8 cellular contexts compared by ENCODE assay signal in the genomic region with DNA sequence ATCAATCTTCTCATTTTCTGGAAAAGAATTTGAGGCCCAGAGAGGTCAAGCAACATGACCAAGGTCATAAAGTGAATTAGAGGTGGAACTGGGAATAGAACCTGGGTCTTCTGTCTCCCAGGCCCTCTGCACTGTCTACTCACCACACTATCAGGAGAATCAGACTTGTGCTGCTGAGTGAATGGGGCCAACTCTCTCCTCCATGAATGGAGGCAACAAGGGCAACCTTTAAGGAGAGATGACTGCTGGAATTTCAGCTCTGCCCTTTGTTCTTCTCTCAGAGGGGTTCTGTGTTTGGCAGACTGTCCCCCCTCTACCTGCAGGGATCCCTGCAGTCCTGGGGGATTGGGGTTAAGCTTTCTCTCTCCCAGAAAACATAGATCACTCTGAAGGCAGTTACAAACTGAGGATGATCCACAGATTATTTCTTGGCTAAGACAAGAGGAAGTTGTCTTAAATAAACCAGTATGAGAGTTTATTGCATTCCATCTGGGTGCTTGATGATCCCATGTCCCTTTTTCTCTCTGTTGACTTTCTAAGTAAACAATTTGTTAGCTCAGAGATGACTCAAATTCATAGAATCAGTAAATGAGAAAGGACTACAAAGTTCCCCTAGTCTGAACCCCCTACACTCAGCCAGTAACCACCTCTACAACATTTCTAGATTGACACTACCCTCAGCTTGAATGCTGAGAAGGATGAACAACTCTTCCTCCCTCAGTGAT.
DNase-seq lines count a peak whose midpoint lies in the region; ATAC-seq, FAIRE-seq and TF ChIP-seq lines count a peak whose summit lies in the region.

No MANE protein-coding gene starts in this region.

- H3K4me3 ChIP-seq in A549 (0 out of 3 replicates have a peak overlapping the region, but pooled peaks have one; percentile 1), iPS-18a (ENCODE audit: low read length) (peak overlapping the region; percentile 10)

- TF ChIP-seq POLR2A in A549 (IDR thresholded peaks at IDR 0.05; ENCODE audit: low read length), result no peak

- DNase-seq in A549 (ENCODE audit: low read depth in 1 of 2, low spot score in 1 of 2) (peak; percentile 43 to 97), HFFc6 (peak; percentile 88), GM20000 (ENCODE audit: low spot score) (no peak), HTR-8/SVneo (ENCODE audit: insufficient read length, low spot score) (no peak), NCI-H748 (lab: John Stamatoyannopoulos, UW; ENCODE audit: unreplicated experiment) (no peak)
- no peak for DNase-seq in activated CD8-positive, alpha-beta T cell treated with anti-CD3 and anti-CD28 coated beads, Interleukin-2, amount 10 ng/mL, durations not matched to agents 7 days and 5 days
- DNase-seq in stimulated activated naive CD8-positive, alpha-beta T cell treated with anti-CD3 and anti-CD28 coated beads, Interleukin-15, Interleukin-2, amounts not matched to agents 100 U/mL and 50 U/mL, for 24 hours, result no peak

- ATAC-seq in A549, result peak; percentile 57 to 80
- peak; percentile 12 for ATAC-seq in activated CD8-positive, alpha-beta T cell treated with anti-CD3 and anti-CD28 coated beads, Interleukin-2, amount 10 ng/mL, durations not matched to agents 7 days and 5 days
- ATAC-seq in stimulated activated naive CD8-positive, alpha-beta T cell treated with anti-CD3 and anti-CD28 coated beads, Interleukin-15, Interleukin-2, amounts not matched to agents 100 U/mL and 50 U/mL, for 24 hours, result peak; percentile 48

- peak; percentile 95 for FAIRE-seq in A549 (lab: Jason Lieb, UNC)
- no peak for FAIRE-seq in HTR-8/SVneo (lab: Jason Lieb, UNC)

- H3K4me1 Mint-ChIP-seq in HFFc6 (ENCODE audit: low read depth), result peaks cover 42% of the 10 kb centered on the region
- peaks cover 25% of the 10 kb centered on the region for H3K4me1 Mint-ChIP-seq in activated CD8-positive, alpha-beta T cell treated with anti-CD3 and anti-CD28 coated beads, Interleukin-2, amount 10 ng/mL, durations not matched to agents 7 days and 5 days (ENCODE audit: low read depth)

- TF ChIP-seq CTCF in A549 (IDR thresholded peaks at IDR 0.05), result no peak
- no peak for TF ChIP-seq CTCF in HFFc6 (IDR thresholded peaks at IDR 0.05)
- no peak for TF ChIP-seq CTCF in GM20000 (IDR thresholded peaks at IDR 0.05; ENCODE audit: extremely low read depth, missing control alignments)

- no peaks in the 10 kb centered on the region for H3K36me3 ChIP-seq in iPS-18a (ENCODE audit: control insufficient read depth, low read depth, low read length)

- peak; percentile 46 to 69 for TF ChIP-seq RAD21 in A549 (conservative IDR thresholded peaks at IDR 0.05 in 1 of 2, IDR thresholded peaks at IDR 0.05 in 1 of 2)

- H3K4me1 ChIP-seq in A549 (peaks cover 50% of the 10 kb centered on the region), iPS-18a (ENCODE audit: control insufficient read depth, low read depth, low read length) (peaks cover 30% of the 10 kb centered on the region)

- H3K27me3 Mint-ChIP-seq in HFFc6 (ENCODE audit: insufficient read depth), result peaks cover 10% of the 10 kb centered on the region
- peaks cover 2% of the 10 kb centered on the region for H3K27me3 Mint-ChIP-seq in activated CD8-positive, alpha-beta T cell treated with anti-CD3 and anti-CD28 coated beads, Interleukin-2, amount 10 ng/mL, durations not matched to agents 7 days and 5 days (ENCODE audit: low read depth)

- H3K36me3 Mint-ChIP-seq in HFFc6 (ENCODE audit: low read depth), result peaks cover 10% of the 10 kb centered on the region
- peaks cover 2% of the 10 kb centered on the region for H3K36me3 Mint-ChIP-seq in activated CD8-positive, alpha-beta T cell treated with anti-CD3 and anti-CD28 coated beads, Interleukin-2, amount 10 ng/mL, durations not matched to agents 7 days and 5 days (ENCODE audit: low read depth)

- H3K27ac Mint-ChIP-seq in HFFc6, result peak overlapping the region; percentile 100
- peak overlapping the region; percentile 60 for H3K27ac Mint-ChIP-seq in activated CD8-positive, alpha-beta T cell treated with anti-CD3 and anti-CD28 coated beads, Interleukin-2, amount 10 ng/mL, durations not matched to agents 7 days and 5 days

- peak overlapping the region; percentile 92 for H3K27ac ChIP-seq in A549
- peak overlapping the region; percentile 22 for H3K27ac ChIP-seq in iPS-18a (ENCODE audit: low read length)

- no peaks in the 10 kb centered on the region for H3K27me3 ChIP-seq in iPS-18a (ENCODE audit: control insufficient read depth, insufficient read depth, low read length)

- peak overlapping the region; percentile 87 for H3K4me3 Mint-ChIP-seq in HFFc6
- H3K4me3 Mint-ChIP-seq in activated CD8-positive, alpha-beta T cell treated with anti-CD3 and anti-CD28 coated beads, Interleukin-2, amount 10 ng/mL, durations not matched to agents 7 days and 5 days, result no peak overlapping the region

- CTCF ChIA-PET in A549 (lab: Yijun Ruan, JAX), result interaction anchor here (0.6 to 2.1 kb wide), 13 partner anchors 8 to 438 kb away, joined by 3 to 15 read pairs (median 4); a partner anchor contains a TSS
- CTCF ChIA-PET in activated CD8-positive, alpha-beta T cell treated with anti-CD3 and anti-CD28 coated beads, Interleukin-2, amount 10 ng/mL, durations not matched to agents 7 days and 5 days (lab: Charles Lee), result interaction anchor here (0.7 to 1.0 kb wide), 3 partner anchors 23 to 105 kb away, joined by 3 read pairs; no protein-coding TSS in a partner anchor

- TF ChIP-seq EP300 in A549 (IDR thresholded peaks at IDR 0.05), result peak; percentile 94

- POLR2A ChIA-PET in A549 (lab: Yijun Ruan, JAX), result interaction anchor here (1.0 to 3.9 kb wide), 13 partner anchors 19 to 438 kb away, joined by 3 to 39 read pairs (median 9); a partner anchor contains a TSS
- POLR2A ChIA-PET in activated CD8-positive, alpha-beta T cell treated with anti-CD3 and anti-CD28 coated beads, Interleukin-2, amount 10 ng/mL, durations not matched to agents 7 days and 5 days (lab: Charles Lee), result interaction anchor here (0.7 to 0.9 kb wide), 2 partner anchors 19 to 64 kb away, joined by 3 to 4 read pairs; no protein-coding TSS in a partner anchor

- peaks cover 5% of the 10 kb centered on the region for H3K9me3 Mint-ChIP-seq in HFFc6
- no peaks in the 10 kb centered on the region for H3K9me3 Mint-ChIP-seq in activated CD8-positive, alpha-beta T cell treated with anti-CD3 and anti-CD28 coated beads, Interleukin-2, amount 10 ng/mL, durations not matched to agents 7 days and 5 days (ENCODE audit: insufficient read depth)

- peak overlapping the region; percentile 78 for H3K4me2 ChIP-seq in A549

- H3K9me3 ChIP-seq in A549 (peaks cover 15% of the 10 kb centered on the region), iPS-18a (ENCODE audit: control insufficient read depth, low read depth, low read length) (no peaks in the 10 kb centered on the region)

- peak overlapping the region; percentile 55 for H3K9ac ChIP-seq in iPS-18a (ENCODE audit: low read length)

TF ChIP-seq in A549, 52 proteins besides CTCF, POLR2A, EP300 and RAD21 (continues in another document):
- TF ChIP-seq CHD2 (IDR thresholded peaks at IDR 0.05; ENCODE audit: low read length, partially characterized antibody) (no peak), JUNB (IDR thresholded peaks at IDR 0.05) (peak; percentile 99), MYC (IDR thresholded peaks at IDR 0.05; ENCODE audit: borderline replicate concordance, low read length) (no peak), MAZ (IDR thresholded peaks at IDR 0.05; ENCODE audit: borderline replicate concordance, low read depth, low read length) (no peak), JUN (IDR thresholded peaks at IDR 0.05) (peak; percentile 83 to 97; a peak in 4 of 5 replicates)
- TF ChIP-seq, protein P1, sequence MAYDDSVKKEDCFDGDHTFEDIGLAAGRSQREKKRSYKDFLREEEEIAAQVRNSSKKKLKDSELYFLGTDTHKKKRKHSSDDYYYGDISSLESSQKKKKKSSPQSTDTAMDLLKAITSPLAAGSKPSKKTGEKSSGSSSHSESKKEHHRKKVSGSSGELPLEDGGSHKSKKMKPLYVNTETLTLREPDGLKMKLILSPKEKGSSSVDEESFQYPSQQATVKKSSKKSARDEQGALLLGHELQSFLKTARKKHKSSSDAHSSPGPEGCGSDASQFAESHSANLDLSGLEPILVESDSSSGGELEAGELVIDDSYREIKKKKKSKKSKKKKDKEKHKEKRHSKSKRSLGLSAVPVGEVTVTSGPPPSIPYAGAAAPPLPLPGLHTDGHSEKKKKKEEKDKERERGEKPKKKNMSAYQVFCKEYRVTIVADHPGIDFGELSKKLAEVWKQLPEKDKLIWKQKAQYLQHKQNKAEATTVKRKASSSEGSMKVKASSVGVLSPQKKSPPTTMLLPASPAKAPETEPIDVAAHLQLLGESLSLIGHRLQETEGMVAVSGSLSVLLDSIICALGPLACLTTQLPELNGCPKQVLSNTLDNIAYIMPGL (CRISPR knock-in tag; IDR thresholded peaks at IDR 0.05; ENCODE audit: borderline replicate concordance), result no peak
- TF ChIP-seq, protein P2, sequence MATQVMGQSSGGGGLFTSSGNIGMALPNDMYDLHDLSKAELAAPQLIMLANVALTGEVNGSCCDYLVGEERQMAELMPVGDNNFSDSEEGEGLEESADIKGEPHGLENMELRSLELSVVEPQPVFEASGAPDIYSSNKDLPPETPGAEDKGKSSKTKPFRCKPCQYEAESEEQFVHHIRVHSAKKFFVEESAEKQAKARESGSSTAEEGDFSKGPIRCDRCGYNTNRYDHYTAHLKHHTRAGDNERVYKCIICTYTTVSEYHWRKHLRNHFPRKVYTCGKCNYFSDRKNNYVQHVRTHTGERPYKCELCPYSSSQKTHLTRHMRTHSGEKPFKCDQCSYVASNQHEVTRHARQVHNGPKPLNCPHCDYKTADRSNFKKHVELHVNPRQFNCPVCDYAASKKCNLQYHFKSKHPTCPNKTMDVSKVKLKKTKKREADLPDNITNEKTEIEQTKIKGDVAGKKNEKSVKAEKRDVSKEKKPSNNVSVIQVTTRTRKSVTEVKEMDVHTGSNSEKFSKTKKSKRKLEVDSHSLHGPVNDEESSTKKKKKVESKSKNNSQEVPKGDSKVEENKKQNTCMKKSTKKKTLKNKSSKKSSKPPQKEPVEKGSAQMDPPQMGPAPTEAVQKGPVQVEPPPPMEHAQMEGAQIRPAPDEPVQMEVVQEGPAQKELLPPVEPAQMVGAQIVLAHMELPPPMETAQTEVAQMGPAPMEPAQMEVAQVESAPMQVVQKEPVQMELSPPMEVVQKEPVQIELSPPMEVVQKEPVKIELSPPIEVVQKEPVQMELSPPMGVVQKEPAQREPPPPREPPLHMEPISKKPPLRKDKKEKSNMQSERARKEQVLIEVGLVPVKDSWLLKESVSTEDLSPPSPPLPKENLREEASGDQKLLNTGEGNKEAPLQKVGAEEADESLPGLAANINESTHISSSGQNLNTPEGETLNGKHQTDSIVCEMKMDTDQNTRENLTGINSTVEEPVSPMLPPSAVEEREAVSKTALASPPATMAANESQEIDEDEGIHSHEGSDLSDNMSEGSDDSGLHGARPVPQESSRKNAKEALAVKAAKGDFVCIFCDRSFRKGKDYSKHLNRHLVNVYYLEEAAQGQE (IDR thresholded peaks at IDR 0.05), result no peak

Comparison
In these comparisons a context has a peak if more than half of its experiments do, and no peak if none do; other contexts are left out.
1. ATAC-seq: peak in every context shown above with its lines; median percentile 68 in A549; 48 in stimulated activated naive CD8-positive, alpha-beta T cell treated with anti-CD3 and anti-CD28 coated beads, Interleukin-15, Interleukin-2, amounts not matched to agents 100 U/mL and 50 U/mL, for 24 hours; 12 in activated CD8-positive, alpha-beta T cell treated with anti-CD3 and anti-CD28 coated beads, Interleukin-2, amount 10 ng/mL, durations not matched to agents 7 days and 5 days.
2. DNase-seq: peak in A549 (2 of 2) and HFFc6 (single experiment); none in activated CD8-positive, alpha-beta T cell treated with anti-CD3 and anti-CD28 coated beads, Interleukin-2, amount 10 ng/mL, durations not matched to agents 7 days and 5 days (single experiment), stimulated activated naive CD8-positive, alpha-beta T cell treated with anti-CD3 and anti-CD28 coated beads, Interleukin-15, Interleukin-2, amounts not matched to agents 100 U/mL and 50 U/mL, for 24 hours (single experiment), GM20000 (single experiment), HTR-8/SVneo (single experiment) and NCI-H748 (single experiment).